In the genomic region with DNA sequence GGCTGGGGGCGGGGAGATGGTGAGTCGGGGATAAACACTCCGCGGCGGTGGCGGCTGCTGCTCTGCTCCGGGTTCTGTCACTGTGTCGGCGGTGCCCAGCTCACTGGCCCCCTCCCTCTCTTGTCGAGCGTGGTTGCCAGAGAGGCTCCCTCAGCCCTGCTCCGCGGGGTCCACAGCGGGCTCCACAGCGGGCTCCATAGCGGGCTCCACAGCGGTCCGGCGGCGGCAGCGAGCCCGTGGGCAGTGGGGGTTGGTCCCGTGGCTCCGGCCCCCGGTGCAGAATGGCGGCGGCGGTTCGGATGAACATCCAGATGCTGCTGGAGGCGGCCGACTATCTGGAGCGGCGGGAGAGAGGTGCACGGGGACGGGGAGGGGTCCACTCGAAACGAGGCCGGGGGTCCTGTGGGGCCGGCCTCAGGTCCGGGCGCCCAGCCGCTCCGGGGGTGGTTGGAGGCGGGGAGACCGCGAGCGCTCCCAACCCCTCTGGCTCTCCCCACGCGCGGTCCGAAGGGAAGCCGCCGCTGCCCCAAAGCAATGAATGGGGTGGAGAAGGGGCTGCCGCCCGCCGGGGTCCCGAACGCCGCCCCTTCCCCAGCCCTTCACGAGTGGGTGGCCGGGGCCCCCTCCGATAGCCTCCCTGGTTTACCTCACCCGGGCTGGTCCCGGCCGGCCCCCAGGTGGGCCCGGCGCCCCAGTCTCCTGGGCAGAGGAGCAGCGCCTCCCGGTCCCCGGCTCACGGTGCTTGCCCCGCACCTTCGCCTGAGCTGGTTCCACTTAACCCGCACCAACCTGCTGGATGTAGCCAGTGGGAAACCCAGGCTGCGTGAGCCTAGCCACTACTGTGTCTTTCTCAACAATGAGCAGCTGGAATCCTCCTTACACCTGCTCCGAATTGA, we compare ENCODE assay signal across 8 cellular contexts. TPM values are rescaled to one million over a fixed set of nuclear protein-coding genes. Genes with fewer than 3 reads are reported as not detected.
DNase-seq lines count a peak whose midpoint lies in the region; ATAC-seq and TF ChIP-seq lines count a peak whose summit lies in the region.

TSS of gene MXD1 (plus strand) at position 60 of the 896 bp plus-strand sequence. CDS start at position 282, 222 bp downstream.

- H3K36me3 ChIP-seq in cardiac muscle cell = peaks cover 3% of the 10 kb centered on the region
- no peaks in the 10 kb centered on the region for H3K36me3 ChIP-seq in parathyroid adenoma (ENCODE audit: control insufficient read depth, insufficient read depth, low read length)

- peak within 1 kb of the TSS; percentile 78 for H3K9ac ChIP-seq in parathyroid adenoma

- H3K4me1 ChIP-seq in cardiac muscle cell (ENCODE audit: low read depth) (peaks cover 5% of the 10 kb centered on the region), parathyroid adenoma (peaks cover 5% of the 10 kb centered on the region)

- no peaks in the 10 kb centered on the region for H3K27me3 ChIP-seq in cardiac muscle cell
- no peaks in the 10 kb centered on the region for H3K27me3 ChIP-seq in parathyroid adenoma (ENCODE audit: control insufficient read depth, insufficient read depth, low read length)

- H3K4me3 ChIP-seq in cardiac muscle cell (peak within 1 kb of the TSS; percentile 91), parathyroid adenoma (ENCODE audit: low read depth, low read length) (peak within 1 kb of the TSS; percentile 86)

- peaks cover 37% of the 10 kb centered on the region for H3K36me3 Mint-ChIP-seq in activated T-helper 2 cell treated with anti-CD3 and anti-CD28 coated beads, Interferon-gamma antibody, Interleukin-2, Interleukin-4, amounts not matched to agents 10 μg/mL and 5 μg/mL and 100 μg/mL, durations not matched to agents 14 hours and 24 hours and 36 hours (ENCODE audit: low read depth)

- no peaks in the 10 kb centered on the region for H3K79me2 ChIP-seq in parathyroid adenoma

- H3K27ac ChIP-seq in cardiac muscle cell = peak within 1 kb of the TSS; percentile 97
- H3K27ac ChIP-seq in parathyroid adenoma = peak within 1 kb of the TSS; percentile 80

- H3K4me2 ChIP-seq in parathyroid adenoma (ENCODE audit: low read length) = peak within 1 kb of the TSS; percentile 86

- peak in 2 of 3 experiments; percentile 53 to 61 for DNase-seq in NCI-H1417 (lab: John Stamatoyannopoulos, UW)
- DNase-seq in NCI-H1417 treated with DMSO at 0.1 percent for 48 hours (lab: John Stamatoyannopoulos, UW) = no peak
- DNase-seq in activated T-helper 2 cell treated with anti-CD3 and anti-CD28 coated beads, Interferon-gamma antibody, Interleukin-2, Interleukin-4, amounts not matched to agents 10 μg/mL and 5 μg/mL and 100 μg/mL, durations not matched to agents 14 hours and 24 hours and 36 hours (ENCODE audit: low spot score) = peak; percentile 20
- DNase-seq in cardiac muscle cell (ENCODE audit: low read depth in 1 of 2, low spot score in 1 of 2) = peak in 1 of 2 donors; percentile 43
- no peak for DNase-seq in NCI-H526 treated with DMSO at 0.1 percent for 48 hours (lab: John Stamatoyannopoulos, UW)

- H3K4me3 Mint-ChIP-seq in activated T-helper 2 cell treated with anti-CD3 and anti-CD28 coated beads, Interferon-gamma antibody, Interleukin-2, Interleukin-4, amounts not matched to agents 10 μg/mL and 5 μg/mL and 100 μg/mL, durations not matched to agents 14 hours and 24 hours and 36 hours (ENCODE audit: low read depth) = peak within 1 kb of the TSS; percentile 83

- H3K27me3 Mint-ChIP-seq in activated T-helper 2 cell treated with anti-CD3 and anti-CD28 coated beads, Interferon-gamma antibody, Interleukin-2, Interleukin-4, amounts not matched to agents 10 μg/mL and 5 μg/mL and 100 μg/mL, durations not matched to agents 14 hours and 24 hours and 36 hours (ENCODE audit: low read depth) = no peaks in the 10 kb centered on the region

- ATAC-seq in HG03521 (IDR thresholded peaks at IDR 0.05; ENCODE audit: unreplicated experiment) (peak; percentile 0), GM19467 (IDR thresholded peaks at IDR 0.05; ENCODE audit: unreplicated experiment) (no peak)

- no peaks in the 10 kb centered on the region for H3K9me3 Mint-ChIP-seq in activated T-helper 2 cell treated with anti-CD3 and anti-CD28 coated beads, Interferon-gamma antibody, Interleukin-2, Interleukin-4, amounts not matched to agents 10 μg/mL and 5 μg/mL and 100 μg/mL, durations not matched to agents 14 hours and 24 hours and 36 hours

- intact Hi-C loops in activated T-helper 2 cell treated with anti-CD3 and anti-CD28 coated beads, Interferon-gamma antibody, Interleukin-2, Interleukin-4, amounts not matched to agents 10 μg/mL and 5 μg/mL and 100 μg/mL, durations not matched to agents 14 hours and 24 hours and 36 hours (cut with micrococcal nuclease) = loop anchor here (2.0 kb wide), 4 partner anchors 22 to 378 kb away; partner anchors contain the start of genes SNRNP27, SNRPG and TIA1

- TF ChIP-seq CTCF in cardiac muscle cell (IDR thresholded peaks at IDR 0.05; ENCODE audit: low read depth, low read length) = no peak
- TF ChIP-seq CTCF in parathyroid adenoma (IDR thresholded peaks at IDR 0.05) = no peak

- peaks cover 36% of the 10 kb centered on the region for H3K4me1 Mint-ChIP-seq in activated T-helper 2 cell treated with anti-CD3 and anti-CD28 coated beads, Interferon-gamma antibody, Interleukin-2, Interleukin-4, amounts not matched to agents 10 μg/mL and 5 μg/mL and 100 μg/mL, durations not matched to agents 14 hours and 24 hours and 36 hours (ENCODE audit: low read depth)

- H3K9me3 ChIP-seq in cardiac muscle cell (ENCODE audit: low read depth) (no peaks in the 10 kb centered on the region), parathyroid adenoma (ENCODE audit: control insufficient read depth, low read length) (no peaks in the 10 kb centered on the region)

- peak within 1 kb of the TSS; percentile 91 for H3K27ac Mint-ChIP-seq in activated T-helper 2 cell treated with anti-CD3 and anti-CD28 coated beads, Interferon-gamma antibody, Interleukin-2, Interleukin-4, amounts not matched to agents 10 μg/mL and 5 μg/mL and 100 μg/mL, durations not matched to agents 14 hours and 24 hours and 36 hours

- H2AFZ ChIP-seq in parathyroid adenoma = peak within 1 kb of the TSS; percentile 95

RNA-seq across cellular contexts. Expression of gene MXD1, which starts in this region (rescaled TPM):
- 10.0 and 12.1 TPM in 2 replicates for total RNA-seq in activated T-helper 2 cell treated with anti-CD3 and anti-CD28 coated beads, Interferon-gamma antibody, Interleukin-2, Interleukin-4, amounts not matched to agents 10 μg/mL and 5 μg/mL and 100 μg/mL, durations not matched to agents 14 hours and 24 hours and 36 hours
- 2.8 and 3.6 TPM in 2 replicates for total RNA-seq in cardiac muscle cell
- polyA plus RNA-seq in cardiac muscle cell = 6.5 and 10.0 TPM in 2 replicates

Comparison
In these comparisons a context has a peak if more than half of its experiments do, and no peak if none do; other contexts are left out.
1. DNase-seq: peak in NCI-H1417 (2 of 3) and activated T-helper 2 cell treated with anti-CD3 and anti-CD28 coated beads, Interferon-gamma antibody, Interleukin-2, Interleukin-4, amounts not matched to agents 10 μg/mL and 5 μg/mL and 100 μg/mL, durations not matched to agents 14 hours and 24 hours and 36 hours (single experiment); none in NCI-H1417 treated with DMSO at 0.1 percent for 48 hours (single experiment) and NCI-H526 treated with DMSO at 0.1 percent for 48 hours (single experiment).